ENCODE assay signal across 19 cellular contexts in the genomic region with DNA sequence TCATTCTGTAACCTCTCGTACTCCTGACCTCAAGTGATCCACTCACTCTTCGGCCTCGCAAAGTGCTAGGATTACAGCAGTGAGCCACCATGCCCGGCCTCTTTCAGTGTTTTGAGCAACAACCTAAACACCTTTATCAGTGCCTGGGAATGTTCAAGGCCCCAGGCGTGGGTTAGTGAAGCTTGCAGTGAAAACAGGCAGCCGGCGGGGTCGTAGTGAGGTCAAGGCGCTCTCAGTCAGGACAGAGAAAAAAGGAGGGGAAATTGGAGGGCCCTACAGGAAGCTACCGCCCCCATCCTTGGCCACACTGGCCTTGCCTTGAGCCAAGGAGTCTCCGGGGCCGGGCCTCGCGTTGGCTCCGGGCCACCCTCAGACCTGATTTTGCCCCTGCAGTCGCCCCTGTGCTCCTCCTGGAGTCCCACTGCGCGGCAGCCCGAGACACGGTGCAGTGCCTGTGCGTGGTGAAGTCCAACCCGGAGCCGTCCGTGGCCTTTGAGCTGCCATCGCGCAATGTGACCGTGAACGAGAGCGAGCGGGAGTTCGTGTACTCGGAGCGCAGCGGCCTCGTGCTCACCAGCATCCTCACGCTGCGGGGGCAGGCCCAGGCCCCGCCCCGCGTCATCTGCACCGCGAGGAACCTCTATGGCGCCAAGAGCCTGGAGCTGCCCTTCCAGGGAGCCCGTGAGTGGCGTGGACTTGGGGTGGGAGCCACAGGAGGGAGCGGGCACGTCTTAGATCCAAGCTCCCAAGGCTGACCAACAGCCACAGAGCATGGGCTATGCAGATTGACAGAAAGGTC. TPM values are rescaled to one million over a fixed set of nuclear protein-coding genes. Genes with fewer than 3 reads are reported as not detected.
A peak's percentile ranks its signal among the peaks of the same experiment; 100 is the strongest.
DNase-seq lines count a peak whose midpoint lies in the region; ATAC-seq and TF ChIP-seq lines count a peak whose summit lies in the region.
"Had no signal": no experiment of that assay in that cellular context is flagged by ENCODE, and none has a peak within 500 bp of the region (broad histone marks: within the 10 kb centered on the region; RNA-seq: fewer than 3 reads in every experiment).

No MANE protein-coding gene starts in this region.

- peaks cover 7% of the 10 kb centered on the region for H3K4me1 Mint-ChIP-seq in brain
- no peaks in the 10 kb centered on the region for H3K4me1 Mint-ChIP-seq in glutamatergic neuron (ENCODE audit: low read depth, unreplicated experiment)

- H3K27ac Mint-ChIP-seq in brain (peak overlapping the region in 3 of 5 experiments; percentile 60 to 90 (median 81)), glutamatergic neuron (ENCODE audit: unreplicated experiment) (no peak overlapping the region)
- H3K27ac Mint-ChIP-seq: activated CD8-positive, alpha-beta T cell treated with anti-CD3 and anti-CD28 coated beads for 36 hours had no signal

- no peak for ATAC-seq in HG02852 (IDR thresholded peaks at IDR 0.05; ENCODE audit: unreplicated experiment)
- no peak for ATAC-seq in GM21717 (IDR thresholded peaks at IDR 0.05; ENCODE audit: unreplicated experiment)
- ATAC-seq: naive thymus-derived CD4-positive, alpha-beta T cell; SK-N-SH treated with all-trans-retinoic acid at 6 μM for 48 hours had no signal

- no peak for TF ChIP-seq CTCF in brain (conservative IDR thresholded peaks at IDR 0.05)
- TF ChIP-seq CTCF in glutamatergic neuron (IDR thresholded peaks at IDR 0.05; ENCODE audit: partially characterized antibody, unreplicated experiment), result no peak

- H3K9me3 Mint-ChIP-seq in brain (peaks cover 0 to 11% (median 0%) of the 10 kb centered on the region in 5 experiments), glutamatergic neuron (ENCODE audit: unreplicated experiment) (peaks cover 2% of the 10 kb centered on the region)
- H3K9me3 Mint-ChIP-seq: activated CD8-positive, alpha-beta T cell treated with anti-CD3 and anti-CD28 coated beads for 36 hours; naive thymus-derived CD4-positive, alpha-beta T cell had no signal

- H3K36me3 Mint-ChIP-seq in brain, result no peaks in the 10 kb centered on the region
- no peaks in the 10 kb centered on the region for H3K36me3 Mint-ChIP-seq in glutamatergic neuron (ENCODE audit: unreplicated experiment)
- H3K36me3 Mint-ChIP-seq: naive thymus-derived CD4-positive, alpha-beta T cell had no signal

- H3K27me3 Mint-ChIP-seq in brain (peaks cover 5% of the 10 kb centered on the region), glutamatergic neuron (ENCODE audit: unreplicated experiment) (peaks cover 8% of the 10 kb centered on the region)
- H3K27me3 Mint-ChIP-seq: activated CD8-positive, alpha-beta T cell treated with anti-CD3 and anti-CD28 coated beads for 36 hours had no signal

- peak; percentile 93 for DNase-seq in ELF-1 (ENCODE audit: low read depth, low spot score)
- peak; percentile 97 for DNase-seq in left kidney (ENCODE audit: low read depth, low spot score)
- peak; percentile 64 for DNase-seq in retina
- DNase-seq in activated CD4-positive, alpha-beta T cell treated with anti-CD3 and anti-CD28 coated beads, Interleukin-2, amount 50 U/mL, for 48 hours, result no peak
- no peak for DNase-seq in glutamatergic neuron
- DNase-seq: DMS53; effector CD8-positive, alpha-beta T cell; foreskin melanocyte; naive thymus-derived CD4-positive, alpha-beta T cell; NCI-H1417; NCI-H446; stimulated activated naive CD4-positive, alpha-beta T cell had no signal

- H3K4me3 Mint-ChIP-seq in brain, result peak overlapping the region in 2 of 5 experiments; percentile 40 to 54
- no peak overlapping the region for H3K4me3 Mint-ChIP-seq in glutamatergic neuron (ENCODE audit: unreplicated experiment)
- H3K4me3 Mint-ChIP-seq: activated CD8-positive, alpha-beta T cell treated with anti-CD3 and anti-CD28 coated beads for 36 hours; naive thymus-derived CD4-positive, alpha-beta T cell had no signal

RNA-seq across cellular contexts. Expression of a gene that starts 17.7 kb away (rescaled TPM):
- 311 TPM for polyA plus RNA-seq in brain (ENCODE audit: insufficient read depth, low read depth, low replicate concordance)
- total RNA-seq in glutamatergic neuron (ENCODE audit: unreplicated experiment), result not detected

RNA-seq across cellular contexts. Expression of a gene that starts 19.3 kb away (rescaled TPM):
- polyA plus RNA-seq in brain (ENCODE audit: insufficient read depth, low read depth, low replicate concordance), result 6.9 TPM
- total RNA-seq in glutamatergic neuron (ENCODE audit: unreplicated experiment), result not detected

RNA-seq across cellular contexts. Expression of a gene that starts 27.4 kb away (rescaled TPM):
- polyA plus RNA-seq in brain (ENCODE audit: insufficient read depth, low read depth, low replicate concordance), result 2.1 TPM
- not detected for total RNA-seq in glutamatergic neuron (ENCODE audit: unreplicated experiment)
- total RNA-seq: H1, skeletal muscle tissue had no signal
- polyA plus RNA-seq: naive thymus-derived CD4-positive, alpha-beta T cell had no signal

RNA-seq across cellular contexts. Expression of a gene that starts 38.0 kb away (rescaled TPM):
- polyA plus RNA-seq in brain (ENCODE audit: insufficient read depth, low read depth, low replicate concordance), result not detected
- total RNA-seq in glutamatergic neuron (ENCODE audit: unreplicated experiment), result not detected
- total RNA-seq: activated CD8-positive, alpha-beta T cell treated with anti-CD3 and anti-CD28 coated beads for 36 hours; H1; skeletal muscle tissue had no signal
- polyA plus RNA-seq: H1; naive thymus-derived CD4-positive, alpha-beta T cell had no signal

RNA-seq across cellular contexts. Expression of a gene that starts 40.9 kb away (rescaled TPM):
- polyA plus RNA-seq in brain (ENCODE audit: insufficient read depth, low read depth, low replicate concordance), result 192 TPM
- 132 TPM for total RNA-seq in glutamatergic neuron (ENCODE audit: unreplicated experiment)

Comparison
In these comparisons a context has a peak if more than half of its experiments do, and no peak if none do; other contexts are left out.
1. DNase-seq: peak in ELF-1 (single experiment), left kidney (single experiment) and retina (single experiment); none in activated CD4-positive, alpha-beta T cell treated with anti-CD3 and anti-CD28 coated beads, Interleukin-2, amount 50 U/mL, for 48 hours (0 of 2) and glutamatergic neuron (single experiment).